8 cellular contexts compared by ENCODE assay signal in the genomic region with DNA sequence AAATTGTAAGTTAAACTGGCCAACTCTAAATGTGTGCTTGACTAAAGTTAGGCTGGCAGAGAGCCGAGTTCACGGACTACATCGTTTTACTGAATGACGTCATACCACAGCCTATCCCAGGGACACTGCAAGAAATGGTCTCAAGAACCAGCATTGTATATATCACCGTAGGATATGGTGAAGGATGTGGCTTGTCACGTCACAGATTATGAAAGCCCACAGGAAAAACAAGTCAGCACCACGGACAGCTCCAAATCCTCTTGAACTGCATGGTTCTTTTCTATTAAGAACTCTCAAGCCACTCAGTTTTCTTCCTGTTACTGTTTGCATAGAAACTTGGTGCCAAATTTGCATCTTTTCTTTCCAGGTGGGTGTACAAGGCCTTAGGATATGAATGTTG.
DNase-seq lines count a peak whose midpoint lies in the region; ATAC-seq and TF ChIP-seq lines count a peak whose summit lies in the region.

No MANE protein-coding gene starts in this region.

- no peak overlapping the region for H3K4me3 Mint-ChIP-seq in CD8-positive, alpha-beta T cell
- H3K4me3 Mint-ChIP-seq in activated CD4-positive, alpha-beta memory T cell treated with anti-CD3 and anti-CD28 coated beads for 36 hours, result no peak overlapping the region
- H3K4me3 Mint-ChIP-seq in endothelial cell (ENCODE audit: unreplicated experiment), result no peak overlapping the region

- no peaks in the 10 kb centered on the region for H3K9me3 Mint-ChIP-seq in CD8-positive, alpha-beta T cell
- H3K9me3 Mint-ChIP-seq in activated CD4-positive, alpha-beta memory T cell treated with anti-CD3 and anti-CD28 coated beads for 36 hours, result no peaks in the 10 kb centered on the region
- H3K9me3 Mint-ChIP-seq in endothelial cell (ENCODE audit: unreplicated experiment), result no peaks in the 10 kb centered on the region

- TF ChIP-seq EP300 in ovary (IDR thresholded peaks at IDR 0.05), result no peak

- CTCF ChIA-PET in CD8-positive, alpha-beta T cell (lab: Charles Lee), result no interaction called here
- CTCF ChIA-PET in activated CD4-positive, alpha-beta memory T cell treated with anti-CD3 and anti-CD28 coated beads for 36 hours (lab: Charles Lee), result interaction anchor here (0.7 kb wide), 1 partner anchor 38 kb away, joined by 3 read pairs; no protein-coding TSS in a partner anchor

- H3K9me3 ChIP-seq in CD8-positive, alpha-beta T cell (ENCODE audit: low read length), result no peaks in the 10 kb centered on the region
- H3K9me3 ChIP-seq in ovary, result no peaks in the 10 kb centered on the region

- POLR2A ChIA-PET in CD8-positive, alpha-beta T cell (lab: Charles Lee), result no interaction called here
- POLR2A ChIA-PET in activated CD4-positive, alpha-beta memory T cell treated with anti-CD3 and anti-CD28 coated beads for 36 hours (lab: Charles Lee), result no interaction called here

- no peaks in the 10 kb centered on the region for H3K4me1 ChIP-seq in CD8-positive, alpha-beta T cell (ENCODE audit: insufficient read depth, low read length)
- H3K4me1 ChIP-seq in ovary (ENCODE audit: insufficient read depth), result no peaks in the 10 kb centered on the region

- H3K27ac ChIP-seq in CD8-positive, alpha-beta T cell (ENCODE audit: low read depth, low read length), result no peak overlapping the region
- H3K27ac ChIP-seq in ovary, result no peak overlapping the region

- 44 to 48% (median 45%) methylated on average over 7 of the region's 7 CpGs for WGBS in ovary, 3 donors

- no peaks in the 10 kb centered on the region for H3K36me3 ChIP-seq in CD8-positive, alpha-beta T cell (ENCODE audit: insufficient read depth, low read length)
- no peaks in the 10 kb centered on the region for H3K36me3 ChIP-seq in ovary

- peak; percentile 48 for ATAC-seq in CD8-positive, alpha-beta T cell
- ATAC-seq in GM21717 (IDR thresholded peaks at IDR 0.05; ENCODE audit: unreplicated experiment), result no peak

- H3K36me3 Mint-ChIP-seq in CD8-positive, alpha-beta T cell, result no peaks in the 10 kb centered on the region
- H3K36me3 Mint-ChIP-seq in activated CD4-positive, alpha-beta memory T cell treated with anti-CD3 and anti-CD28 coated beads for 36 hours, result no peaks in the 10 kb centered on the region
- no peaks in the 10 kb centered on the region for H3K36me3 Mint-ChIP-seq in endothelial cell (ENCODE audit: low read depth, unreplicated experiment)

- in situ Hi-C loops in KBM-7 (cut with MboI; ENCODE audit: low pct_unique_long_range_greater_than_20kb, low sequenced_read_pairs), result no loop called here

- DNase-seq in CD8-positive, alpha-beta T cell, result peak; percentile 35 to 76 (median 64)
- DNase-seq in KBM-7 (peak; percentile 58), endothelial cell (ENCODE audit: low spot score) (peak; percentile 66), ovary (peak in 4 of 5 donors; percentile 23 to 39 (median 32)), NCI-H2227 (lab: John Stamatoyannopoulos, UW; ENCODE audit: unreplicated experiment) (no peak), NCI-H146 treated with DMSO at 0.1 percent for 48 hours (lab: John Stamatoyannopoulos, UW; ENCODE audit: unreplicated experiment) (no peak)
- DNase-seq in activated CD4-positive, alpha-beta memory T cell treated with anti-CD3 and anti-CD28 coated beads for 36 hours, result peak; percentile 70

- H3K27me3 Mint-ChIP-seq in CD8-positive, alpha-beta T cell (ENCODE audit: low read depth), result peaks cover 16% of the 10 kb centered on the region
- no peaks in the 10 kb centered on the region for H3K27me3 Mint-ChIP-seq in activated CD4-positive, alpha-beta memory T cell treated with anti-CD3 and anti-CD28 coated beads for 36 hours
- H3K27me3 Mint-ChIP-seq in endothelial cell (ENCODE audit: unreplicated experiment), result peaks cover 8% of the 10 kb centered on the region

- intact Hi-C loops in CD8-positive, alpha-beta T cell (cut with DNase I, micrococcal nuclease), result no loop called here
- intact Hi-C loops in activated CD4-positive, alpha-beta memory T cell treated with anti-CD3 and anti-CD28 coated beads for 36 hours (cut with micrococcal nuclease), result no loop called here
- intact Hi-C loops in ovary (cut with DNase I), result no loop called here

- no peak for TF ChIP-seq POLR2A in ovary (IDR thresholded peaks at IDR 0.05)

- no peaks in the 10 kb centered on the region for H3K4me1 Mint-ChIP-seq in CD8-positive, alpha-beta T cell (ENCODE audit: low read depth)
- no peaks in the 10 kb centered on the region for H3K4me1 Mint-ChIP-seq in activated CD4-positive, alpha-beta memory T cell treated with anti-CD3 and anti-CD28 coated beads for 36 hours (ENCODE audit: low read depth)
- H3K4me1 Mint-ChIP-seq in endothelial cell (ENCODE audit: unreplicated experiment), result no peaks in the 10 kb centered on the region

- no peaks in the 10 kb centered on the region for H3K27me3 ChIP-seq in CD8-positive, alpha-beta T cell (ENCODE audit: insufficient read depth, low read length)
- no peaks in the 10 kb centered on the region for H3K27me3 ChIP-seq in ovary

- H3K4me3 ChIP-seq in CD8-positive, alpha-beta T cell (ENCODE audit: low read depth, low read length), result no peak overlapping the region
- no peak overlapping the region for H3K4me3 ChIP-seq in ovary

- H3K27ac Mint-ChIP-seq in CD8-positive, alpha-beta T cell, result no peak overlapping the region
- H3K27ac Mint-ChIP-seq in activated CD4-positive, alpha-beta memory T cell treated with anti-CD3 and anti-CD28 coated beads for 36 hours, result no peak overlapping the region
- no peak overlapping the region for H3K27ac Mint-ChIP-seq in endothelial cell (ENCODE audit: unreplicated experiment)

- no peak for TF ChIP-seq CTCF in CD8-positive, alpha-beta T cell (IDR thresholded peaks at IDR 0.05)
- TF ChIP-seq CTCF in endothelial cell (IDR thresholded peaks at IDR 0.05; ENCODE audit: unreplicated experiment), result no peak
- no peak for TF ChIP-seq CTCF in ovary (IDR thresholded peaks at IDR 0.05)

Comparison
In these comparisons a context has a peak if more than half of its experiments do, and no peak if none do; other contexts are left out.
1. DNase-seq: peak in CD8-positive, alpha-beta T cell (7 of 7), KBM-7 (single experiment), activated CD4-positive, alpha-beta memory T cell treated with anti-CD3 and anti-CD28 coated beads for 36 hours (single experiment), endothelial cell (single experiment) and ovary (4 of 5); none in NCI-H2227 (single experiment) and NCI-H146 treated with DMSO at 0.1 percent for 48 hours (single experiment).